14 cellular contexts compared by ENCODE assay signal in the genomic region with DNA sequence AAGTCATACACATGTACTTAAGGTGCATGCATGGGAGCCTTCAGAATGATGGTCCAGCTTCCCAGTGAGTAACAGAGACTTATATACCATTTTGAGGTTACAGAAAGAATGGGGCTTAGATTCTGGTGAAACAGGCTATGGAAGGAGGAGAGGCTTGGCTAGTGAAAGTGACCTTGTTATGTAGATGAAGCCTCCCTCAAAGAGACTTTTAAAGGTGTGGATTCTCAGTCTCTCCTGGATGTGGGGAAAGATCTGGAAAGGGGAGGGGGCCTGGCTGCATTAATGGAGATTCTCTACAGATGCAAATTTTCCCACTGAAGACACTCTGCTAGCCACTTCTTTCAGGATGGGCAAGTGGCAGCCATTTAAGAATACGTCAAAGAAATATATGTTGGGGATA. TPM values are rescaled to one million over a fixed set of nuclear protein-coding genes. Genes with fewer than 3 reads are reported as not detected.
DNase-seq lines count a peak whose midpoint lies in the region; ATAC-seq and TF ChIP-seq lines count a peak whose summit lies in the region.
"Had no signal": no experiment of that assay in that cellular context is flagged by ENCODE, and none has a peak within 500 bp of the region (broad histone marks: within the 10 kb centered on the region; RNA-seq: fewer than 3 reads in every experiment).

No MANE protein-coding gene starts in this region.

- no peaks in the 10 kb centered on the region for H3K27me3 ChIP-seq in Caco-2 (replicated peaks; ENCODE audit: control insufficient read depth, insufficient read depth, low read length)
- no peaks in the 10 kb centered on the region for H3K27me3 ChIP-seq in SJSA1 (replicated peaks)
- peaks cover 11% of the 10 kb centered on the region for H3K27me3 ChIP-seq in iPS-18a (ENCODE audit: control insufficient read depth, insufficient read depth, low read length)
- H3K27me3 ChIP-seq in skeletal muscle tissue (ENCODE audit: control insufficient read depth in 3 of 3, insufficient read depth in 3 of 3, low read length in 3 of 3), result no peaks in the 10 kb centered on the region
- H3K27me3 ChIP-seq: BE2C had no signal

- peaks cover 16% of the 10 kb centered on the region for H3K36me3 Mint-ChIP-seq in Caco-2 (ENCODE audit: insufficient read depth, unreplicated experiment)
- H3K36me3 Mint-ChIP-seq in activated CD4-positive, alpha-beta T cell treated with anti-CD3 and anti-CD28 coated beads, Interleukin-2, amount 10 ng/mL, durations not matched to agents 24 days and 14 days (ENCODE audit: low read depth), result no peaks in the 10 kb centered on the region

- H3K4me3 ChIP-seq in Caco-2 (ENCODE audit: low read depth, low read length) (no peak overlapping the region), SJSA1 (no peak overlapping the region), iPS-18a (ENCODE audit: low read length) (peak overlapping the region; percentile 20), skeletal muscle tissue (ENCODE audit: low read length in 3 of 3) (no peak overlapping the region)

- DNase-seq in Caco-2 (no peak), SJSA1 (ENCODE audit: low read depth in 1 of 2, low spot score in 2 of 2) (no peak)
- DNase-seq in activated CD4-positive, alpha-beta T cell treated with anti-CD3 and anti-CD28 coated beads, Interleukin-2, amount 10 ng/mL, durations not matched to agents 24 days and 14 days, result no peak
- DNase-seq in activated CD8-positive, alpha-beta memory T cell treated with anti-CD3 and anti-CD28 coated beads, Interleukin-2, amount 50 U/mL, for 48 hours, result no peak
- DNase-seq: activated T-cell treated with anti-CD3 and anti-CD28 coated beads, Interleukin-2, amount 50 U/mL, for 72 hours; BE2C; hippocampal formation; NCI-H1436; NCI-H69 had no signal

- peak overlapping the region; percentile 48 for H3K27ac ChIP-seq in SJSA1
- H3K27ac ChIP-seq in iPS-18a (ENCODE audit: low read length), result peak overlapping the region; percentile 48
- peak overlapping the region; percentile 88 for H3K27ac ChIP-seq in skeletal muscle tissue (ENCODE audit: low read depth, low read length)

- no peaks in the 10 kb centered on the region for H3K27me3 Mint-ChIP-seq in Caco-2 (ENCODE audit: insufficient read depth, unreplicated experiment)
- H3K27me3 Mint-ChIP-seq in activated CD4-positive, alpha-beta T cell treated with anti-CD3 and anti-CD28 coated beads, Interleukin-2, amount 10 ng/mL, durations not matched to agents 24 days and 14 days, result no peaks in the 10 kb centered on the region

- POLR2A ChIA-PET in Caco-2 (lab: Charles Lee), result no interaction called here

- H3K9me3 ChIP-seq in Caco-2 (no peaks in the 10 kb centered on the region), SJSA1 (replicated peaks) (no peaks in the 10 kb centered on the region), iPS-18a (ENCODE audit: control insufficient read depth, low read depth, low read length) (no peaks in the 10 kb centered on the region), skeletal muscle tissue (ENCODE audit: control insufficient read depth in 3 of 3, low read length in 3 of 3) (no peaks in the 10 kb centered on the region)
- H3K9me3 ChIP-seq: BE2C had no signal

- 0 out of 2 replicates have a peak, but pooled peaks cover 4% of the 10 kb centered on the region for H3K36me3 ChIP-seq in Caco-2 (ENCODE audit: control insufficient read depth, insufficient read depth, low read length)
- H3K36me3 ChIP-seq in SJSA1, result peaks cover 3% of the 10 kb centered on the region
- H3K36me3 ChIP-seq in iPS-18a (ENCODE audit: control insufficient read depth, low read depth, low read length), result no peaks in the 10 kb centered on the region
- peaks cover 0 to 6% (median 4%) of the 10 kb centered on the region in 3 donors for H3K36me3 ChIP-seq in skeletal muscle tissue (ENCODE audit: control insufficient read depth in 3 of 3, insufficient read depth in 3 of 3, low read length in 3 of 3)
- H3K36me3 ChIP-seq: BE2C had no signal

- H3K9ac ChIP-seq in iPS-18a (ENCODE audit: low read length), result no peak overlapping the region
- peak overlapping the region in 1 of 3 donors; percentile 82 for H3K9ac ChIP-seq in skeletal muscle tissue (ENCODE audit: low read depth in 1 of 3, low read length in 3 of 3)

- H3K4me1 Mint-ChIP-seq in Caco-2 (ENCODE audit: low read depth, unreplicated experiment), result peaks cover 55% of the 10 kb centered on the region
- peaks cover 36% of the 10 kb centered on the region for H3K4me1 Mint-ChIP-seq in activated CD4-positive, alpha-beta T cell treated with anti-CD3 and anti-CD28 coated beads, Interleukin-2, amount 10 ng/mL, durations not matched to agents 24 days and 14 days

- no TSS peak for BruUV-seq in Caco-2 (replicated peaks; lab: Mats Ljungman, UMichigan)

- no peak overlapping the region for H3K4me3 Mint-ChIP-seq in Caco-2 (ENCODE audit: unreplicated experiment)
- H3K4me3 Mint-ChIP-seq in activated CD4-positive, alpha-beta T cell treated with anti-CD3 and anti-CD28 coated beads, Interleukin-2, amount 10 ng/mL, durations not matched to agents 24 days and 14 days, result no peak overlapping the region

- intact Hi-C loops in Caco-2 (cut with micrococcal nuclease; ENCODE audit: unreplicated experiment), result no loop called here
- intact Hi-C loops in activated CD4-positive, alpha-beta T cell treated with anti-CD3 and anti-CD28 coated beads, Interleukin-2, amount 10 ng/mL, durations not matched to agents 24 days and 14 days (cut with micrococcal nuclease), result no loop called here

- peak overlapping the region; percentile 54 for H3K27ac Mint-ChIP-seq in Caco-2 (ENCODE audit: unreplicated experiment)
- H3K27ac Mint-ChIP-seq in activated CD4-positive, alpha-beta T cell treated with anti-CD3 and anti-CD28 coated beads, Interleukin-2, amount 10 ng/mL, durations not matched to agents 24 days and 14 days, result no peak overlapping the region
- H3K27ac Mint-ChIP-seq: activated T-cell treated with anti-CD3 and anti-CD28 coated beads, Interleukin-2, amount 50 U/mL, for 72 hours had no signal

- ATAC-seq in GM21576 (IDR thresholded peaks at IDR 0.05; ENCODE audit: unreplicated experiment) (no peak), SK-N-SH treated with all-trans-retinoic acid at 6 μM for 48 hours (no peak)

- peaks cover 11% of the 10 kb centered on the region for H3K9me3 Mint-ChIP-seq in Caco-2 (ENCODE audit: unreplicated experiment)
- no peaks in the 10 kb centered on the region for H3K9me3 Mint-ChIP-seq in activated CD4-positive, alpha-beta T cell treated with anti-CD3 and anti-CD28 coated beads, Interleukin-2, amount 10 ng/mL, durations not matched to agents 24 days and 14 days
- H3K9me3 Mint-ChIP-seq: activated T-cell treated with anti-CD3 and anti-CD28 coated beads, Interleukin-2, amount 50 U/mL, for 72 hours had no signal

- no peak for TF ChIP-seq CTCF in Caco-2 (IDR thresholded peaks at IDR 0.05; ENCODE audit: insufficient read depth in 1 of 2, low read depth in 1 of 2, low read length in 1 of 2, severe bottlenecking in 1 of 2, unreplicated experiment in 1 of 2)

- H3K4me1 ChIP-seq in Caco-2, result peaks cover 61% of the 10 kb centered on the region
- H3K4me1 ChIP-seq in SJSA1 (replicated peaks), result peaks cover 59% of the 10 kb centered on the region
- peaks cover 52% of the 10 kb centered on the region for H3K4me1 ChIP-seq in iPS-18a (ENCODE audit: control insufficient read depth, low read depth, low read length)
- H3K4me1 ChIP-seq in skeletal muscle tissue (ENCODE audit: control insufficient read depth in 3 of 3, insufficient read depth in 3 of 3, low read length in 3 of 3), result peaks cover 93 to 99% (median 94%) of the 10 kb centered on the region in 3 donors

- CTCF ChIA-PET in Caco-2 (lab: Charles Lee), result interaction anchor here (0.8 to 1.6 kb wide), 2 partner anchors 10 to 12 kb away, joined by 3 to 11 read pairs; no protein-coding TSS in a partner anchor

TF ChIP-seq in SK-N-SH treated with all-trans-retinoic acid at 6 μM for 48 hours, 23 proteins besides CTCF, POLR2A, EP300 and RAD21 (continues in another document):
- TF ChIP-seq ARNTL (CRISPR knock-in tag; IDR thresholded peaks at IDR 0.05; ENCODE audit: borderline replicate concordance, low read depth), result no peak
- TF ChIP-seq TCF4 (CRISPR knock-in tag; IDR thresholded peaks at IDR 0.05; ENCODE audit: borderline replicate concordance), result no peak
- no peak for TF ChIP-seq ZNF8 (CRISPR knock-in tag; IDR thresholded peaks at IDR 0.05)
- TF ChIP-seq OSR1 (CRISPR knock-in tag; IDR thresholded peaks at IDR 0.05), result no peak
- TF ChIP-seq ISL1 (CRISPR knock-in tag; IDR thresholded peaks at IDR 0.05), result no peak
- TF ChIP-seq, protein P1, sequence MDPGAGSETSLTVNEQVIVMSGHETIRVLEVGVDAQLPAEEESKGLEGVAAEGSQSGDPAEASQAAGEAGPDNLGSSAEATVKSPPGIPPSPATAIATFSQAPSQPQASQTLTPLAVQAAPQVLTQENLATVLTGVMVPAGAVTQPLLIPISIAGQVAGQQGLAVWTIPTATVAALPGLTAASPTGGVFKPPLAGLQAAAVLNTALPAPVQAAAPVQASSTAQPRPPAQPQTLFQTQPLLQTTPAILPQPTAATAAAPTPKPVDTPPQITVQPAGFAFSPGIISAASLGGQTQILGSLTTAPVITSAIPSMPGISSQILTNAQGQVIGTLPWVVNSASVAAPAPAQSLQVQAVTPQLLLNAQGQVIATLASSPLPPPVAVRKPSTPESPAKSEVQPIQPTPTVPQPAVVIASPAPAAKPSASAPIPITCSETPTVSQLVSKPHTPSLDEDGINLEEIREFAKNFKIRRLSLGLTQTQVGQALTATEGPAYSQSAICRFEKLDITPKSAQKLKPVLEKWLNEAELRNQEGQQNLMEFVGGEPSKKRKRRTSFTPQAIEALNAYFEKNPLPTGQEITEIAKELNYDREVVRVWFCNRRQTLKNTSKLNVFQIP (CRISPR knock-in tag; IDR thresholded peaks at IDR 0.05; ENCODE audit: borderline replicate concordance, low read depth), result no peak
- TF ChIP-seq CSDC2 (CRISPR knock-in tag; IDR thresholded peaks at IDR 0.05), result no peak
- no peak for TF ChIP-seq ESRRG (CRISPR knock-in tag; IDR thresholded peaks at IDR 0.05)

RNA-seq across cellular contexts. Expression of a gene that starts 5.5 kb away (rescaled TPM):
- total RNA-seq in Caco-2 (2022) (40.8 and 55.6 TPM in 2 replicates), skeletal muscle tissue (21.4 TPM)
- total RNA-seq in SJSA1 (2014; rRNA removed; shearing (Covaris generic)), result 9.2 and 19.7 TPM in 2 replicates
- 1.3 and 1.5 TPM in 2 replicates for total RNA-seq in activated CD4-positive, alpha-beta T cell treated with anti-CD3 and anti-CD28 coated beads, Interleukin-2, amount 10 ng/mL, durations not matched to agents 24 days and 14 days

RNA-seq across cellular contexts. Expression of a gene that starts 13.5 kb away (rescaled TPM):
- total RNA-seq in Caco-2 (2022), result 7.0 and 13.6 TPM in 2 replicates
- 4.9 and 6.8 TPM in 2 replicates for total RNA-seq in SJSA1 (2014; rRNA removed; shearing (Covaris generic))
- 12.5 TPM for total RNA-seq in skeletal muscle tissue
- 3.3 and 4.3 TPM in 2 replicates for total RNA-seq in activated CD4-positive, alpha-beta T cell treated with anti-CD3 and anti-CD28 coated beads, Interleukin-2, amount 10 ng/mL, durations not matched to agents 24 days and 14 days

RNA-seq across cellular contexts. Expression of a gene that starts 35.6 kb away (rescaled TPM):
- total RNA-seq in Caco-2 (2022) (46.5 and 60.8 TPM in 2 replicates), skeletal muscle tissue (25.6 TPM)
- total RNA-seq in SJSA1 (2014; rRNA removed; shearing (Covaris generic)), result 59.6 and 88.5 TPM in 2 replicates
- 26.0 and 26.7 TPM in 2 replicates for total RNA-seq in activated CD4-positive, alpha-beta T cell treated with anti-CD3 and anti-CD28 coated beads, Interleukin-2, amount 10 ng/mL, durations not matched to agents 24 days and 14 days

RNA-seq across cellular contexts. Expression of a gene that starts 54.0 kb away (rescaled TPM):
- total RNA-seq in Caco-2 (2022) (not detected in 2 replicates), skeletal muscle tissue (under 0.01 TPM)
- total RNA-seq in SJSA1 (2014; rRNA removed; shearing (Covaris generic)), result not detected in 2 replicates
- total RNA-seq in activated CD4-positive, alpha-beta T cell treated with anti-CD3 and anti-CD28 coated beads, Interleukin-2, amount 10 ng/mL, durations not matched to agents 24 days and 14 days, result not detected in 2 replicates
- total RNA-seq: activated T-cell treated with anti-CD3 and anti-CD28 coated beads, Interleukin-2, amount 50 U/mL, for 72 hours; mononuclear cell had no signal
